26 cellular contexts compared by ENCODE assay signal in genomic region chr16:35152067-35152627, GRCh38.
DNase-seq lines count a peak whose midpoint lies in the region; ATAC-seq and TF ChIP-seq lines count a peak whose summit lies in the region.
"Had no signal": no experiment of that assay in that cellular context is flagged by ENCODE, and none has a peak within 500 bp of the region (broad histone marks: within the 10 kb centered on the region; RNA-seq: fewer than 3 reads in every experiment).

No MANE protein-coding gene starts in this region.

- no peaks in the 10 kb centered on the region for H3K27me3 ChIP-seq in spleen (replicated peaks in 1 of 7)
- H3K27me3 ChIP-seq: BE2C, BLaER1 had no signal

- intact Hi-C loops in spleen (cut with DNase I; ENCODE audit: low total_unique reads): no loop called here

- WGBS in spleen, 5 donors: 18 to 30% (median 23%) methylated on average over 1 of the region's 1 CpG; no CpG with 5 or more reads in 1 of the 5 donors

- H3K27ac Mint-ChIP-seq in endothelial cell (ENCODE audit: unreplicated experiment) (no peak overlapping the region), type B pancreatic cell (no peak overlapping the region)
- H3K27ac Mint-ChIP-seq: CD14-positive monocyte; CD4-positive, alpha-beta memory T cell; CD4-positive, CD25-positive, alpha-beta regulatory T cell had no signal

- DNase-seq in endothelial cell (ENCODE audit: low spot score) (no peak), left lobe of liver (ENCODE audit: low spot score) (peak; percentile 29), spleen (peak; percentile 35), type B pancreatic cell (ENCODE audit: extremely low spot score, unreplicated experiment) (peak; percentile 48), glomerular visceral epithelial cell (ENCODE audit: extremely low spot score) (no peak), inferior parietal cortex (ENCODE audit: extremely low spot score) (no peak), RKO (ENCODE audit: low spot score) (no peak)
- no peak for DNase-seq in stimulated activated naive CD4-positive, alpha-beta T cell treated with Interleukin-2 at 50 U/mL for 16 hours (lab: John Stamatoyannopoulos, UW)
- DNase-seq: 8988T; ACHN; BE2C; C1 segment of cervical spinal cord; CD4-positive, alpha-beta memory T cell; CD4-positive, CD25-positive, alpha-beta regulatory T cell; CD8-positive, alpha-beta memory T cell; COR-L47; DMS 273 treated with DMSO at 0.1 percent for 48 hours; DMS153; DMS53; DMS79; DND-41; EL; GDM1 had no signal

- peak overlapping the region; percentile 23 for H3K4me3 Mint-ChIP-seq in endothelial cell (ENCODE audit: unreplicated experiment)
- no peak overlapping the region for H3K4me3 Mint-ChIP-seq in type B pancreatic cell
- H3K4me3 Mint-ChIP-seq: CD14-positive monocyte; CD4-positive, alpha-beta memory T cell; CD4-positive, CD25-positive, alpha-beta regulatory T cell; CD8-positive, alpha-beta memory T cell had no signal

- peaks cover 0 to 94% (median 81%) of the 10 kb centered on the region in 8 donors for H3K9me3 ChIP-seq in spleen
- H3K9me3 ChIP-seq: BLaER1 had no signal

- TF ChIP-seq CTCF in endothelial cell (IDR thresholded peaks at IDR 0.05; ENCODE audit: unreplicated experiment) (no peak), spleen (IDR thresholded peaks at IDR 0.05 in 8 of 11, conservative IDR thresholded peaks at IDR 0.05 in 3 of 11) (no peak), type B pancreatic cell (conservative IDR thresholded peaks at IDR 0.05) (no peak)

- TF ChIP-seq POLR2A in spleen (IDR thresholded peaks at IDR 0.05): no peak

- H3K27ac ChIP-seq in spleen: no peak overlapping the region
- H3K27ac ChIP-seq: BLaER1 had no signal

- H3K27me3 Mint-ChIP-seq in endothelial cell (ENCODE audit: unreplicated experiment) (peaks cover 17% of the 10 kb centered on the region), type B pancreatic cell (no peaks in the 10 kb centered on the region)
- H3K27me3 Mint-ChIP-seq: CD4-positive, alpha-beta memory T cell; CD4-positive, CD25-positive, alpha-beta regulatory T cell; CD8-positive, alpha-beta memory T cell had no signal

- H3K4me3 ChIP-seq in spleen: no peak overlapping the region
- H3K4me3 ChIP-seq: BLaER1, GM12878 had no signal

- H3K9me3 Mint-ChIP-seq in endothelial cell (ENCODE audit: unreplicated experiment): peaks cover 59% of the 10 kb centered on the region
- H3K9me3 Mint-ChIP-seq in type B pancreatic cell: peaks cover 8% of the 10 kb centered on the region

- H3K4me1 ChIP-seq in spleen: no peaks in the 10 kb centered on the region
- H3K4me1 ChIP-seq: BE2C, BLaER1 had no signal

- peaks cover 12% of the 10 kb centered on the region for H3K36me3 Mint-ChIP-seq in endothelial cell (ENCODE audit: low read depth, unreplicated experiment)
- no peaks in the 10 kb centered on the region for H3K36me3 Mint-ChIP-seq in type B pancreatic cell
- H3K36me3 Mint-ChIP-seq: CD14-positive monocyte; CD4-positive, alpha-beta memory T cell; CD4-positive, CD25-positive, alpha-beta regulatory T cell; CD8-positive, alpha-beta memory T cell had no signal

- H3K36me3 ChIP-seq in spleen: no peaks in the 10 kb centered on the region
- H3K36me3 ChIP-seq: BE2C, BLaER1 had no signal

- ATAC-seq in left lobe of liver: no peak
- ATAC-seq: GM12878 had no signal

- H3K4me1 Mint-ChIP-seq in endothelial cell (ENCODE audit: unreplicated experiment) (no peaks in the 10 kb centered on the region), type B pancreatic cell (ENCODE audit: unreplicated experiment) (no peaks in the 10 kb centered on the region)
- H3K4me1 Mint-ChIP-seq: CD14-positive monocyte; CD4-positive, alpha-beta memory T cell; CD4-positive, CD25-positive, alpha-beta regulatory T cell; CD8-positive, alpha-beta memory T cell had no signal

Comparison
In these comparisons a context has a peak if more than half of its experiments do, and no peak if none do; other contexts are left out.
1. DNase-seq: peak in left lobe of liver (single experiment), spleen (single experiment) and type B pancreatic cell (single experiment); none in endothelial cell (single experiment), glomerular visceral epithelial cell (single experiment), stimulated activated naive CD4-positive, alpha-beta T cell treated with Interleukin-2 at 50 U/mL for 16 hours (single experiment), inferior parietal cortex (single experiment) and RKO (single experiment).